13 cellular contexts compared by ENCODE assay signal in genomic region chr12:58765653-58766554, GRCh38.
DNase-seq lines count a peak whose midpoint lies in the region; ATAC-seq and TF ChIP-seq lines count a peak whose summit lies in the region.
"Had no signal": no experiment of that assay in that cellular context is flagged by ENCODE, and none has a peak within 500 bp of the region (broad histone marks: within the 10 kb centered on the region; RNA-seq: fewer than 3 reads in every experiment).

No MANE protein-coding gene starts in this region.

- H3K9ac ChIP-seq in liver (ENCODE audit: low read depth in 1 of 2, low read length in 2 of 2), result peak overlapping the region; percentile 16 to 64

- TF ChIP-seq CTCF in liver (IDR thresholded peaks at IDR 0.05; ENCODE audit: low read depth, low read length, missing input control) (no peak), RWPE1 (conservative IDR thresholded peaks at IDR 0.05; ENCODE audit: low read depth) (no peak)

- peak; percentile 42 to 50 for TF ChIP-seq RAD21 in liver (IDR thresholded peaks at IDR 0.05)

- DNase-seq in COLO668 (lab: John Stamatoyannopoulos, UW; ENCODE audit: unreplicated experiment) (peak; percentile 61), NCI-H1417 treated with DMSO at 0.1 percent for 48 hours (lab: John Stamatoyannopoulos, UW) (peak; percentile 82), SHP77 (lab: John Stamatoyannopoulos, UW) (peak; percentile 93), RWPE1 (ENCODE audit: low spot score) (no peak), GM19238 (ENCODE audit: insufficient read length, low spot score) (no peak)
- no peak for DNase-seq in activated T-cell treated with anti-CD3 and anti-CD28 coated beads, Interleukin-2, amount 50 U/mL, for 4 hours
- DNase-seq: activated CD4-positive, alpha-beta memory T cell treated with anti-CD3 and anti-CD28 coated beads, Interleukin-2, amount 10 ng/mL, durations not matched to agents 7 days and 5 days; midbrain; stimulated activated naive CD8-positive, alpha-beta T cell treated with anti-CD3 and anti-CD28 coated beads, Interleukin-15, amount 100 ng/mL, for 72 hours had no signal

- H3K27me3 ChIP-seq in liver (ENCODE audit: control insufficient read depth in 4 of 4, insufficient read depth in 4 of 4, low read length in 3 of 4), result no peaks in the 10 kb centered on the region

- 24% methylated on average over 4 of the region's 4 CpGs for WGBS in liver

- peaks cover 6 to 37% (median 16%) of the 10 kb centered on the region in 4 donors for H3K4me1 ChIP-seq in liver (ENCODE audit: control insufficient read depth in 4 of 4, insufficient read depth in 4 of 4, low read length in 3 of 4)

- H3K9me3 Mint-ChIP-seq in activated T-cell treated with anti-CD3 and anti-CD28 coated beads, Interleukin-2, amount 50 U/mL, for 4 hours, result peaks cover 10% of the 10 kb centered on the region

- CTCF ChIA-PET in RWPE1 (lab: Yijun Ruan, JAX), result no interaction called here

- no peaks in the 10 kb centered on the region for H3K36me3 Mint-ChIP-seq in activated T-cell treated with anti-CD3 and anti-CD28 coated beads, Interleukin-2, amount 50 U/mL, for 4 hours (ENCODE audit: insufficient read depth)

- H3K27me3 Mint-ChIP-seq in activated T-cell treated with anti-CD3 and anti-CD28 coated beads, Interleukin-2, amount 50 U/mL, for 4 hours (ENCODE audit: low read depth), result no peaks in the 10 kb centered on the region
- H3K27me3 Mint-ChIP-seq: activated CD4-positive, alpha-beta memory T cell treated with anti-CD3 and anti-CD28 coated beads, Interleukin-2, amount 10 ng/mL, durations not matched to agents 7 days and 5 days; B cell; stimulated activated naive CD8-positive, alpha-beta T cell treated with anti-CD3 and anti-CD28 coated beads, Interleukin-15, amount 100 ng/mL, for 72 hours had no signal

- H3K9me3 ChIP-seq in liver (ENCODE audit: control insufficient read depth in 4 of 4, low read length in 3 of 4), result no peaks in the 10 kb centered on the region

- H3K4me3 ChIP-seq in liver (ENCODE audit: low read depth in 1 of 3, low read length in 3 of 3), result no peak overlapping the region

- H3K27ac ChIP-seq in liver (ENCODE audit: low read depth in 1 of 2, low read length in 2 of 2) (peak overlapping the region; percentile 76 to 91), RWPE1 (no peak overlapping the region)

- POLR2A ChIA-PET in RWPE1 (lab: Yijun Ruan, JAX; ENCODE audit: low non-redundant PET), result no interaction called here

- no peak overlapping the region for H3K4me3 Mint-ChIP-seq in activated T-cell treated with anti-CD3 and anti-CD28 coated beads, Interleukin-2, amount 50 U/mL, for 4 hours
- H3K4me3 Mint-ChIP-seq: activated CD4-positive, alpha-beta memory T cell treated with anti-CD3 and anti-CD28 coated beads, Interleukin-2, amount 10 ng/mL, durations not matched to agents 7 days and 5 days; B cell; stimulated activated naive CD8-positive, alpha-beta T cell treated with anti-CD3 and anti-CD28 coated beads, Interleukin-15, amount 100 ng/mL, for 72 hours had no signal

- ATAC-seq in activated T-cell treated with anti-CD3 and anti-CD28 coated beads, Interleukin-2, amount 50 U/mL, for 4 hours, result no peak
- no peak for ATAC-seq in GM21825 (IDR thresholded peaks at IDR 0.05; ENCODE audit: unreplicated experiment)
- ATAC-seq: Panc1; stimulated activated naive CD8-positive, alpha-beta T cell treated with anti-CD3 and anti-CD28 coated beads, Interleukin-15, amount 100 ng/mL, for 72 hours had no signal

- H3K36me3 ChIP-seq in liver (ENCODE audit: control insufficient read depth in 4 of 4, insufficient read depth in 3 of 4, low read depth in 1 of 4, low read length in 3 of 4), result no peaks in the 10 kb centered on the region

- no peaks in the 10 kb centered on the region for H3K4me1 Mint-ChIP-seq in activated T-cell treated with anti-CD3 and anti-CD28 coated beads, Interleukin-2, amount 50 U/mL, for 4 hours (ENCODE audit: low read depth)
- H3K4me1 Mint-ChIP-seq: activated CD4-positive, alpha-beta memory T cell treated with anti-CD3 and anti-CD28 coated beads, Interleukin-2, amount 10 ng/mL, durations not matched to agents 7 days and 5 days; B cell; stimulated activated naive CD8-positive, alpha-beta T cell treated with anti-CD3 and anti-CD28 coated beads, Interleukin-15, amount 100 ng/mL, for 72 hours had no signal

TF ChIP-seq in liver, 16 proteins besides CTCF, POLR2A, EP300 and RAD21:
- TF ChIP-seq, protein P1, sequence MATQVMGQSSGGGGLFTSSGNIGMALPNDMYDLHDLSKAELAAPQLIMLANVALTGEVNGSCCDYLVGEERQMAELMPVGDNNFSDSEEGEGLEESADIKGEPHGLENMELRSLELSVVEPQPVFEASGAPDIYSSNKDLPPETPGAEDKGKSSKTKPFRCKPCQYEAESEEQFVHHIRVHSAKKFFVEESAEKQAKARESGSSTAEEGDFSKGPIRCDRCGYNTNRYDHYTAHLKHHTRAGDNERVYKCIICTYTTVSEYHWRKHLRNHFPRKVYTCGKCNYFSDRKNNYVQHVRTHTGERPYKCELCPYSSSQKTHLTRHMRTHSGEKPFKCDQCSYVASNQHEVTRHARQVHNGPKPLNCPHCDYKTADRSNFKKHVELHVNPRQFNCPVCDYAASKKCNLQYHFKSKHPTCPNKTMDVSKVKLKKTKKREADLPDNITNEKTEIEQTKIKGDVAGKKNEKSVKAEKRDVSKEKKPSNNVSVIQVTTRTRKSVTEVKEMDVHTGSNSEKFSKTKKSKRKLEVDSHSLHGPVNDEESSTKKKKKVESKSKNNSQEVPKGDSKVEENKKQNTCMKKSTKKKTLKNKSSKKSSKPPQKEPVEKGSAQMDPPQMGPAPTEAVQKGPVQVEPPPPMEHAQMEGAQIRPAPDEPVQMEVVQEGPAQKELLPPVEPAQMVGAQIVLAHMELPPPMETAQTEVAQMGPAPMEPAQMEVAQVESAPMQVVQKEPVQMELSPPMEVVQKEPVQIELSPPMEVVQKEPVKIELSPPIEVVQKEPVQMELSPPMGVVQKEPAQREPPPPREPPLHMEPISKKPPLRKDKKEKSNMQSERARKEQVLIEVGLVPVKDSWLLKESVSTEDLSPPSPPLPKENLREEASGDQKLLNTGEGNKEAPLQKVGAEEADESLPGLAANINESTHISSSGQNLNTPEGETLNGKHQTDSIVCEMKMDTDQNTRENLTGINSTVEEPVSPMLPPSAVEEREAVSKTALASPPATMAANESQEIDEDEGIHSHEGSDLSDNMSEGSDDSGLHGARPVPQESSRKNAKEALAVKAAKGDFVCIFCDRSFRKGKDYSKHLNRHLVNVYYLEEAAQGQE (IDR thresholded peaks at IDR 0.05), result peak; percentile 84
- peak; percentile 99 for TF ChIP-seq SP1 (IDR thresholded peaks at IDR 0.05)
- no peak for TF ChIP-seq GABPA (IDR thresholded peaks at IDR 0.05 in 1 of 2, conservative IDR thresholded peaks at IDR 0.05 in 1 of 2)
- peak; percentile 59 for TF ChIP-seq MAX (IDR thresholded peaks at IDR 0.05)
- peak; percentile 100 for TF ChIP-seq FOXA1 (IDR thresholded peaks at IDR 0.05)
- TF ChIP-seq TAF1 (conservative IDR thresholded peaks at IDR 0.05), result peak; percentile 37
- TF ChIP-seq RXRA (IDR thresholded peaks at IDR 0.05), result peak; percentile 74 to 82
- TF ChIP-seq ATF3 (IDR thresholded peaks at IDR 0.05), result peak; percentile 80
- TF ChIP-seq, protein P2, sequence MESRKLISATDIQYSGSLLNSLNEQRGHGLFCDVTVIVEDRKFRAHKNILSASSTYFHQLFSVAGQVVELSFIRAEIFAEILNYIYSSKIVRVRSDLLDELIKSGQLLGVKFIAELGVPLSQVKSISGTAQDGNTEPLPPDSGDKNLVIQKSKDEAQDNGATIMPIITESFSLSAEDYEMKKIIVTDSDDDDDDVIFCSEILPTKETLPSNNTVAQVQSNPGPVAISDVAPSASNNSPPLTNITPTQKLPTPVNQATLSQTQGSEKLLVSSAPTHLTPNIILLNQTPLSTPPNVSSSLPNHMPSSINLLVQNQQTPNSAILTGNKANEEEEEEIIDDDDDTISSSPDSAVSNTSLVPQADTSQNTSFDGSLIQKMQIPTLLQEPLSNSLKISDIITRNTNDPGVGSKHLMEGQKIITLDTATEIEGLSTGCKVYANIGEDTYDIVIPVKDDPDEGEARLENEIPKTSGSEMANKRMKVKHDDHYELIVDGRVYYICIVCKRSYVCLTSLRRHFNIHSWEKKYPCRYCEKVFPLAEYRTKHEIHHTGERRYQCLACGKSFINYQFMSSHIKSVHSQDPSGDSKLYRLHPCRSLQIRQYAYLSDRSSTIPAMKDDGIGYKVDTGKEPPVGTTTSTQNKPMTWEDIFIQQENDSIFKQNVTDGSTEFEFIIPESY (IDR thresholded peaks at IDR 0.05), result peak; percentile 84
- no peak for TF ChIP-seq NR2F2 (IDR thresholded peaks at IDR 0.05)
- TF ChIP-seq EGR1 (IDR thresholded peaks at IDR 0.05; ENCODE audit: low read depth in 2 of 2), result peak; percentile 77 to 96
- TF ChIP-seq HNF4A (conservative IDR thresholded peaks at IDR 0.05), result peak; percentile 94 to 96
- peak; percentile 100 for TF ChIP-seq FOXA2 (IDR thresholded peaks at IDR 0.05)
- TF ChIP-seq HNF4G (IDR thresholded peaks at IDR 0.05), result peak; percentile 70
- TF ChIP-seq JUND (IDR thresholded peaks at IDR 0.05), result peak; percentile 89 to 92
- peak; percentile 97 for TF ChIP-seq YY1 (IDR thresholded peaks at IDR 0.05)
TF ChIP-seq in liver: peak in this region for 14.

Comparison
In these comparisons a context has a peak if more than half of its experiments do, and no peak if none do; other contexts are left out.
1. DNase-seq: peak in COLO668 (single experiment), NCI-H1417 treated with DMSO at 0.1 percent for 48 hours (single experiment) and SHP77 (2 of 2); none in activated T-cell treated with anti-CD3 and anti-CD28 coated beads, Interleukin-2, amount 50 U/mL, for 4 hours (single experiment), RWPE1 (single experiment) and GM19238 (single experiment).